In genomic region chr14:93090826-93091583, GRCh38 we compare ENCODE assay signal across 9 cellular contexts. TPM values are rescaled to one million over a fixed set of nuclear protein-coding genes. Genes with fewer than 3 reads are reported as not detected.
DNase-seq lines count a peak whose midpoint lies in the region; ATAC-seq and TF ChIP-seq lines count a peak whose summit lies in the region.
"Had no signal": no experiment of that assay in that cellular context is flagged by ENCODE, and none has a peak within 500 bp of the region (broad histone marks: within the 10 kb centered on the region; RNA-seq: fewer than 3 reads in every experiment).

No MANE protein-coding gene starts in this region.

- H3K9me3 ChIP-seq in left ventricle myocardium inferior (replicated peaks): no peaks in the 10 kb centered on the region
- H3K9me3 ChIP-seq: tibial nerve had no signal

- intact Hi-C loops in left ventricle myocardium inferior (cut with micrococcal nuclease): no loop called here

- TF ChIP-seq CTCF in left ventricle myocardium inferior (IDR thresholded peaks at IDR 0.05; ENCODE audit: borderline replicate concordance): no peak

- H3K27me3 ChIP-seq in left ventricle myocardium inferior (ENCODE audit: low read depth): no peaks in the 10 kb centered on the region
- H3K27me3 ChIP-seq: tibial nerve had no signal

- ATAC-seq in HG02623 (IDR thresholded peaks at IDR 0.05; ENCODE audit: unreplicated experiment) (no peak), GM21367 (IDR thresholded peaks at IDR 0.05; ENCODE audit: unreplicated experiment) (no peak)

- H3K4me3 ChIP-seq in left ventricle myocardium inferior: no peak overlapping the region
- H3K4me3 ChIP-seq: tibial nerve had no signal

- H3K27ac ChIP-seq in angular gyrus (ENCODE audit: low read depth, low read length) (peak overlapping the region; percentile 75), left ventricle myocardium inferior (replicated peaks) (peak overlapping the region; percentile 89), substantia nigra (ENCODE audit: low read depth, low read length, poor library complexity, severe bottlenecking) (peak overlapping the region; percentile 77)

- DNase-seq in NCI-H1417 (lab: John Stamatoyannopoulos, UW): peak in 2 of 3 experiments; percentile 81 to 88
- no peak for DNase-seq in NCI-H1417 treated with DMSO at 0.1 percent for 48 hours (lab: John Stamatoyannopoulos, UW)
- DNase-seq in left ventricle myocardium inferior: peak; percentile 53
- DNase-seq in substantia nigra (lab: John Stamatoyannopoulos, UW): peak in 26 of 49 donors; percentile 9 to 64 (median 36)
- DNase-seq in DMS153 treated with DMSO at 0.1 percent for 48 hours (lab: John Stamatoyannopoulos, UW; ENCODE audit: unreplicated experiment): no peak

- H3K4me1 ChIP-seq in left ventricle myocardium inferior: peaks cover 100% of the 10 kb centered on the region

- H3K36me3 ChIP-seq in left ventricle myocardium inferior: no peaks in the 10 kb centered on the region
- H3K36me3 ChIP-seq: tibial nerve had no signal

RNA-seq across cellular contexts. Expression of gene ITPK1, which starts 24.7 kb away (rescaled TPM):
- 112 TPM for total RNA-seq in left ventricle myocardium inferior

Comparison
In these comparisons a context has a peak if more than half of its experiments do, and no peak if none do; other contexts are left out.
1. DNase-seq: peak in NCI-H1417 (2 of 3), left ventricle myocardium inferior (single experiment) and substantia nigra (26 of 49); none in NCI-H1417 treated with DMSO at 0.1 percent for 48 hours (single experiment) and DMS153 treated with DMSO at 0.1 percent for 48 hours (single experiment).
2. Peak in every context shown above with its lines, with median percentiles within 50 percentile points of each other: H3K27ac ChIP-seq.